1 cellular context compared by ENCODE assay signal in the genomic region with DNA sequence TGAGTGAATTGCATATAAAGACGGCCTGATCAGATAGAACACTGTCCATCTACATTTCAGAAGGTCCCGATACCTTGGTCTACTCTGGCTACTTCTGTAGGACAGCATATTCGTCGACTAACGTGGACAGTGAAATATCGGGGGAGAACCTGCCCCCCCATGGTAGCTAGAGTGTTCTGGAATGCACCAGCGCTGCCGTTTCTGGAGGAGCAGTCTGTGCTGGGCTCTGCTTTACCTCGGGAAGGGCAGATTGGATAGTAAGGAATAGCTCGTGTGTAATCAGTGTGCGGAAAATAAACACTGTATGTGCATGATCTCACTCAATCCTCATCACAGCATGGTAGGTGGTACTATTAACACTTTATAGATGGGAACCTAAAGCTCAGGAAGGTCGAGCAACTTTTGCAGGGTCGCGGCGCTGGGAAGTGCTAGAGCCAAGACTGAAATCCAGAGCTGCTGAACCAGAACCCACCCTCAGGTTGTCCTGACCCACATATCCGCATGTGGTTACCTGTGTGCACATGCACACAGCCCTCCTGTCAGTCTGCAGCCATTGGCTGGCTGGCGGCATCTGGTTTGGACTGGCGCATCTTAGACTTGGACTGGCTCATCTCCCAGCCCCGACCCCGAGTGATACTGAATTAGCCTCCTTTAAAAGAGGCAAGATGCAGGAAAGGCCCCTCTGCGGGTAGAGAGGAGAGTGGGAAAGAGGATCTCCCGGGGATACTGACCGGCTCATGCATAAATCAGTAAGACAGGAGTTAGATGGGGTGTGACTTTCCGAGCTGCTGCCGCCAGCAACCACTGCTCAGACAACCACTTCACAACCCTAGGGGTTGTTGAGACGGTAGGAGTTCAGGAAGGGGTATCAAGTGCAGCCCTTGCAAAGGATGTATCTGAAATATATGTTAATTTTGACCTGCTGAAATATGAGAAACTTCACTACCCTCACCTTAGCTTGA.
A peak's percentile ranks its signal among the peaks of the same experiment; 100 is the strongest.
TF ChIP-seq lines count a peak whose summit lies in the region.

No MANE protein-coding gene starts in this region.

TF ChIP-seq in K562, 482 proteins besides CTCF, POLR2A, EP300 and RAD21 (continued from another document and continues in another):
- TF ChIP-seq POLR2AphosphoS5 (IDR thresholded peaks at IDR 0.05; ENCODE audit: control insufficient read depth, insufficient read depth, low read depth, low read length) (peak; percentile 22; the same call in 1 of the 2 replicates), HDAC2 (IDR thresholded peaks at IDR 0.05) (no peak), STAG1 (CRISPR knock-in tag; IDR thresholded peaks at IDR 0.05; ENCODE audit: borderline replicate concordance) (no peak), CTCFL (IDR thresholded peaks at IDR 0.05; ENCODE audit: borderline replicate concordance, insufficient read depth, low read depth, low read length, poor library complexity, severe bottlenecking) (no peak), PRPF4 (IDR thresholded peaks at IDR 0.05; ENCODE audit: insufficient read depth, low read depth, low read length, poor library complexity, severe bottlenecking) (no peak), ZNF24 (IDR thresholded peaks at IDR 0.05) (no peak), ATF7 (IDR thresholded peaks at IDR 0.05) (no peak), KHSRP (IDR thresholded peaks at IDR 0.05) (no peak), MAZ (CRISPR knock-in tag; conservative IDR thresholded peaks at IDR 0.05 in 1 of 2, IDR thresholded peaks at IDR 0.05 in 1 of 2) (0 out of 4 replicates have a peak, but pooled peaks of 1 of the 2 experiments have one; percentile 21), ZNF274 (IDR thresholded peaks at IDR 0.05; ENCODE audit: borderline replicate concordance, low read depth, low read length) (no peak), ZNF324 (CRISPR knock-in tag; IDR thresholded peaks at IDR 0.05) (0 out of 2 replicates have a peak, but pooled peaks have one; percentile 10), PRDM10 (IDR thresholded peaks at IDR 0.05; ENCODE audit: partially characterized antibody) (no peak), GATAD2B (IDR thresholded peaks at IDR 0.05; ENCODE audit: borderline replicate concordance) (no peak), POLR2H (tag; IDR thresholded peaks at IDR 0.05; ENCODE audit: low read depth) (no peak), MCM2 (IDR thresholded peaks at IDR 0.05; ENCODE audit: low read depth) (no peak), RBFOX2 (IDR thresholded peaks at IDR 0.05; ENCODE audit: low read depth, low read length) (peak; percentile 47; the same call in 1 of the 2 replicates)
- TF ChIP-seq, protein P1, sequence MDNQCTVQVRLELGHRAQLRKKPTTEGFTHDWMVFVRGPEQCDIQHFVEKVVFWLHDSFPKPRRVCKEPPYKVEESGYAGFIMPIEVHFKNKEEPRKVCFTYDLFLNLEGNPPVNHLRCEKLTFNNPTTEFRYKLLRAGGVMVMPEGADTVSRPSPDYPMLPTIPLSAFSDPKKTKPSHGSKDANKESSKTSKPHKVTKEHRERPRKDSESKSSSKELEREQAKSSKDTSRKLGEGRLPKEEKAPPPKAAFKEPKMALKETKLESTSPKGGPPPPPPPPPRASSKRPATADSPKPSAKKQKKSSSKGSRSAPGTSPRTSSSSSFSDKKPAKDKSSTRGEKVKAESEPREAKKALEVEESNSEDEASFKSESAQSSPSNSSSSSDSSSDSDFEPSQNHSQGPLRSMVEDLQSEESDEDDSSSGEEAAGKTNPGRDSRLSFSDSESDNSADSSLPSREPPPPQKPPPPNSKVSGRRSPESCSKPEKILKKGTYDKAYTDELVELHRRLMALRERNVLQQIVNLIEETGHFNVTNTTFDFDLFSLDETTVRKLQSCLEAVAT (IDR thresholded peaks at IDR 0.05), result 0 out of 4 replicates have a peak, but pooled peaks of 1 of the 2 experiments have one; percentile 30
- TF ChIP-seq, protein P2, sequence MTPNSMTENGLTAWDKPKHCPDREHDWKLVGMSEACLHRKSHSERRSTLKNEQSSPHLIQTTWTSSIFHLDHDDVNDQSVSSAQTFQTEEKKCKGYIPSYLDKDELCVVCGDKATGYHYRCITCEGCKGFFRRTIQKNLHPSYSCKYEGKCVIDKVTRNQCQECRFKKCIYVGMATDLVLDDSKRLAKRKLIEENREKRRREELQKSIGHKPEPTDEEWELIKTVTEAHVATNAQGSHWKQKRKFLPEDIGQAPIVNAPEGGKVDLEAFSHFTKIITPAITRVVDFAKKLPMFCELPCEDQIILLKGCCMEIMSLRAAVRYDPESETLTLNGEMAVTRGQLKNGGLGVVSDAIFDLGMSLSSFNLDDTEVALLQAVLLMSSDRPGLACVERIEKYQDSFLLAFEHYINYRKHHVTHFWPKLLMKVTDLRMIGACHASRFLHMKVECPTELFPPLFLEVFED (CRISPR knock-in tag; conservative IDR thresholded peaks at IDR 0.05), result 0 out of 2 replicates have a peak, but pooled peaks have one; percentile 28
- TF ChIP-seq, protein P3, sequence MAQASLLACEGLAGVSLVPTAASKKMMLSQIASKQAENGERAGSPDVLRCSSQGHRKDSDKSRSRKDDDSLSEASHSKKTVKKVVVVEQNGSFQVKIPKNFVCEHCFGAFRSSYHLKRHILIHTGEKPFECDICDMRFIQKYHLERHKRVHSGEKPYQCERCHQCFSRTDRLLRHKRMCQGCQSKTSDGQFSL (CRISPR knock-in tag; IDR thresholded peaks at IDR 0.05), result 0 out of 2 replicates have a peak, but pooled peaks have one; percentile 21
- TF ChIP-seq, protein P3 (tag; IDR thresholded peaks at IDR 0.05), result no peak
- TF ChIP-seq, protein P4, sequence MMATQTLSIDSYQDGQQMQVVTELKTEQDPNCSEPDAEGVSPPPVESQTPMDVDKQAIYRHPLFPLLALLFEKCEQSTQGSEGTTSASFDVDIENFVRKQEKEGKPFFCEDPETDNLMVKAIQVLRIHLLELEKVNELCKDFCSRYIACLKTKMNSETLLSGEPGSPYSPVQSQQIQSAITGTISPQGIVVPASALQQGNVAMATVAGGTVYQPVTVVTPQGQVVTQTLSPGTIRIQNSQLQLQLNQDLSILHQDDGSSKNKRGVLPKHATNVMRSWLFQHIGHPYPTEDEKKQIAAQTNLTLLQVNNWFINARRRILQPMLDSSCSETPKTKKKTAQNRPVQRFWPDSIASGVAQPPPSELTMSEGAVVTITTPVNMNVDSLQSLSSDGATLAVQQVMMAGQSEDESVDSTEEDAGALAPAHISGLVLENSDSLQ (IDR thresholded peaks at IDR 0.05), result peak; percentile 33
- TF ChIP-seq, protein P5, sequence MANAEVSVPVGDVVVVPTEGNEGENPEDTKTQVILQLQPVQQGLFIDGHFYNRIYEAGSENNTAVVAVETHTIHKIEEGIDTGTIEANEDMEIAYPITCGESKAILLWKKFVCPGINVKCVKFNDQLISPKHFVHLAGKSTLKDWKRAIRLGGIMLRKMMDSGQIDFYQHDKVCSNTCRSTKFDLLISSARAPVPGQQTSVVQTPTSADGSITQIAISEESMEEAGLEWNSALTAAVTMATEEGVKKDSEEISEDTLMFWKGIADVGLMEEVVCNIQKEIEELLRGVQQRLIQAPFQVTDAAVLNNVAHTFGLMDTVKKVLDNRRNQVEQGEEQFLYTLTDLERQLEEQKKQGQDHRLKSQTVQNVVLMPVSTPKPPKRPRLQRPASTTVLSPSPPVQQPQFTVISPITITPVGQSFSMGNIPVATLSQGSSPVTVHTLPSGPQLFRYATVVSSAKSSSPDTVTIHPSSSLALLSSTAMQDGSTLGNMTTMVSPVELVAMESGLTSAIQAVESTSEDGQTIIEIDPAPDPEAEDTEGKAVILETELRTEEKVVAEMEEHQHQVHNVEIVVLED (CRISPR knock-in tag; IDR thresholded peaks at IDR 0.05), result no peak
- TF ChIP-seq, protein P6, sequence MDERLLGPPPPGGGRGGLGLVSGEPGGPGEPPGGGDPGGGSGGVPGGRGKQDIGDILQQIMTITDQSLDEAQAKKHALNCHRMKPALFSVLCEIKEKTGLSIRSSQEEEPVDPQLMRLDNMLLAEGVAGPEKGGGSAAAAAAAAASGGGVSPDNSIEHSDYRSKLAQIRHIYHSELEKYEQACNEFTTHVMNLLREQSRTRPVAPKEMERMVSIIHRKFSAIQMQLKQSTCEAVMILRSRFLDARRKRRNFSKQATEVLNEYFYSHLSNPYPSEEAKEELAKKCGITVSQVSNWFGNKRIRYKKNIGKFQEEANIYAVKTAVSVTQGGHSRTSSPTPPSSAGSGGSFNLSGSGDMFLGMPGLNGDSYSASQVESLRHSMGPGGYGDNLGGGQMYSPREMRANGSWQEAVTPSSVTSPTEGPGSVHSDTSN (CRISPR knock-in tag; IDR thresholded peaks at IDR 0.05; ENCODE audit: low read depth), result no peak
- TF ChIP-seq, protein P6 (tag; conservative IDR thresholded peaks at IDR 0.05; ENCODE audit: low read depth), result peak; percentile 10; the same call in 1 of the 2 replicates
- TF ChIP-seq, protein P7, sequence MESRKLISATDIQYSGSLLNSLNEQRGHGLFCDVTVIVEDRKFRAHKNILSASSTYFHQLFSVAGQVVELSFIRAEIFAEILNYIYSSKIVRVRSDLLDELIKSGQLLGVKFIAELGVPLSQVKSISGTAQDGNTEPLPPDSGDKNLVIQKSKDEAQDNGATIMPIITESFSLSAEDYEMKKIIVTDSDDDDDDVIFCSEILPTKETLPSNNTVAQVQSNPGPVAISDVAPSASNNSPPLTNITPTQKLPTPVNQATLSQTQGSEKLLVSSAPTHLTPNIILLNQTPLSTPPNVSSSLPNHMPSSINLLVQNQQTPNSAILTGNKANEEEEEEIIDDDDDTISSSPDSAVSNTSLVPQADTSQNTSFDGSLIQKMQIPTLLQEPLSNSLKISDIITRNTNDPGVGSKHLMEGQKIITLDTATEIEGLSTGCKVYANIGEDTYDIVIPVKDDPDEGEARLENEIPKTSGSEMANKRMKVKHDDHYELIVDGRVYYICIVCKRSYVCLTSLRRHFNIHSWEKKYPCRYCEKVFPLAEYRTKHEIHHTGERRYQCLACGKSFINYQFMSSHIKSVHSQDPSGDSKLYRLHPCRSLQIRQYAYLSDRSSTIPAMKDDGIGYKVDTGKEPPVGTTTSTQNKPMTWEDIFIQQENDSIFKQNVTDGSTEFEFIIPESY (CRISPR knock-in tag; IDR thresholded peaks at IDR 0.05), result peak; percentile 15; the same call in 1 of the 2 replicates
